ENCODE assay signal across 1 cellular context in genomic region chr19:1503089-1503924, GRCh38.
TF ChIP-seq lines count a peak whose summit lies in the region.

No MANE protein-coding gene starts in this region.

TF ChIP-seq in K562, 482 proteins besides CTCF, POLR2A, EP300 and RAD21 (continued from another document and continues in another):
- TF ChIP-seq E2F8 (IDR thresholded peaks at IDR 0.05; ENCODE audit: low read depth, partially characterized antibody) (peak; percentile 53), ZNF41 (CRISPR knock-in tag; conservative IDR thresholded peaks at IDR 0.05) (no peak), ZNF280B (CRISPR knock-in tag; IDR thresholded peaks at IDR 0.05) (no peak), CHD1 (IDR thresholded peaks at IDR 0.05; ENCODE audit: low read length) (no peak), ZNF655 (CRISPR knock-in tag; IDR thresholded peaks at IDR 0.05) (no peak), PHB2 (IDR thresholded peaks at IDR 0.05; ENCODE audit: low read depth) (no peak), MYNN (IDR thresholded peaks at IDR 0.05) (peak; percentile 53; the same call in 1 of the 2 replicates), MYNN (CRISPR knock-in tag; IDR thresholded peaks at IDR 0.05) (no peak), KLF1 (tag; IDR thresholded peaks at IDR 0.05) (peak; percentile 57; the same call in 1 of the 2 replicates), SAP30 (IDR thresholded peaks at IDR 0.05; ENCODE audit: borderline replicate concordance, insufficient read depth, low read depth, low read length, poor library complexity, severe bottlenecking) (peak; percentile 17), BRD4 (IDR thresholded peaks at IDR 0.05) (no peak), SP1 (CRISPR knock-in tag; IDR thresholded peaks at IDR 0.05) (peak; percentile 70), PATZ1 (CRISPR knock-in tag; IDR thresholded peaks at IDR 0.05; ENCODE audit: borderline replicate concordance) (no peak), SAFB2 (IDR thresholded peaks at IDR 0.05; ENCODE audit: borderline replicate concordance, low read depth, low read length, severe bottlenecking) (no peak), MXD1 (CRISPR knock-in tag; IDR thresholded peaks at IDR 0.05; ENCODE audit: borderline replicate concordance, poor library complexity, severe bottlenecking) (no peak), MAZ (CRISPR knock-in tag; conservative IDR thresholded peaks at IDR 0.05 in 1 of 2, IDR thresholded peaks at IDR 0.05 in 1 of 2) (peak; percentile 90), MITF (IDR thresholded peaks at IDR 0.05) (peak; percentile 50), MLLT1 (IDR thresholded peaks at IDR 0.05) (no peak), IRF9 (tag; IDR thresholded peaks at IDR 0.05) (no peak), CREM (IDR thresholded peaks at IDR 0.05; ENCODE audit: low read depth) (peak; percentile 53; the same call in 1 of the 2 replicates), PKNOX1 (IDR thresholded peaks at IDR 0.05) (peak; percentile 79; the same call in 1 of the 2 replicates), ZBTB33 (CRISPR knock-in tag; IDR thresholded peaks at IDR 0.05) (peak; percentile 50; the same call in 1 of the 2 replicates), NFXL1 (CRISPR knock-in tag; IDR thresholded peaks at IDR 0.05) (no peak), RB1 (IDR thresholded peaks at IDR 0.05; ENCODE audit: low read depth) (peak; percentile 71)
